In genomic region chr5:14668247-14668646, GRCh38 we compare ENCODE assay signal across 10 cellular contexts. TPM values are rescaled to one million over a fixed set of nuclear protein-coding genes. Genes with fewer than 3 reads are reported as not detected.
DNase-seq lines count a peak whose midpoint lies in the region; ATAC-seq lines count a peak whose summit lies in the region.
"Had no signal": no experiment of that assay in that cellular context is flagged by ENCODE, and none has a peak within 500 bp of the region (broad histone marks: within the 10 kb centered on the region; RNA-seq: fewer than 3 reads in every experiment).

No MANE protein-coding gene starts in this region.

- peaks cover 79% of the 10 kb centered on the region for H3K4me1 ChIP-seq in CD8-positive, alpha-beta memory T cell (ENCODE audit: insufficient read depth, low read length)

- peak; percentile 19 to 65 (median 35) for DNase-seq in CD8-positive, alpha-beta memory T cell
- peak; percentile 46 to 59 for DNase-seq in activated T-cell treated with anti-CD3 and anti-CD28 coated beads, Interleukin-2, amount 50 U/mL, for 72 hours
- DNase-seq in natural killer cell treated with Interleukin-12 subunit alpha and Interleukin-12 subunit beta and Interleukin-15 and Interleukin-18, amount 100 ng/mL, for 72 hours (ENCODE audit: low spot score) = peak; percentile 91
- DNase-seq in NCI-H2029 treated with DMSO at 0.1 percent for 48 hours (lab: John Stamatoyannopoulos, UW) = no peak
- DNase-seq: foreskin fibroblast had no signal

- no peaks in the 10 kb centered on the region for H3K36me3 ChIP-seq in CD8-positive, alpha-beta memory T cell (ENCODE audit: insufficient read depth, low read length)
- H3K36me3 ChIP-seq: cardiac muscle cell had no signal

- peaks cover 0 to 2% of the 10 kb centered on the region in 2 donors for H3K27me3 Mint-ChIP-seq in CD8-positive, alpha-beta memory T cell
- no peaks in the 10 kb centered on the region for H3K27me3 Mint-ChIP-seq in activated T-cell treated with anti-CD3 and anti-CD28 coated beads, Interleukin-2, amount 50 U/mL, for 72 hours (ENCODE audit: low read depth)
- no peaks in the 10 kb centered on the region for H3K27me3 Mint-ChIP-seq in natural killer cell treated with Interleukin-12 subunit alpha and Interleukin-12 subunit beta and Interleukin-15 and Interleukin-18, amount 100 ng/mL, for 72 hours

- POLR2A ChIA-PET in CD8-positive, alpha-beta memory T cell (lab: Charles Lee) = interaction anchor here (1.0 to 1.4 kb wide), 3 partner anchors 7 to 86 kb away, joined by 4 read pairs; no protein-coding TSS in a partner anchor

- no peaks in the 10 kb centered on the region for H3K9me3 ChIP-seq in CD8-positive, alpha-beta memory T cell (ENCODE audit: low read length)

- H3K4me3 Mint-ChIP-seq in CD8-positive, alpha-beta memory T cell = peak overlapping the region; percentile 86 to 98 (median 95)
- peak overlapping the region; percentile 89 to 95 for H3K4me3 Mint-ChIP-seq in activated T-cell treated with anti-CD3 and anti-CD28 coated beads, Interleukin-2, amount 50 U/mL, for 72 hours
- H3K4me3 Mint-ChIP-seq in natural killer cell treated with Interleukin-12 subunit alpha and Interleukin-12 subunit beta and Interleukin-15 and Interleukin-18, amount 100 ng/mL, for 72 hours = peak overlapping the region; percentile 97

- no peaks in the 10 kb centered on the region for H3K27me3 ChIP-seq in CD8-positive, alpha-beta memory T cell (ENCODE audit: insufficient read depth, low read length, poor library complexity, severe bottlenecking)
- H3K27me3 ChIP-seq: cardiac muscle cell had no signal

- H3K4me3 ChIP-seq in CD8-positive, alpha-beta memory T cell (ENCODE audit: low read length) = peak overlapping the region; percentile 11
- H3K4me3 ChIP-seq: cardiac muscle cell had no signal

- peak overlapping the region; percentile 47 for H3K27ac ChIP-seq in CD8-positive, alpha-beta memory T cell (ENCODE audit: low read depth, low read length)
- H3K27ac ChIP-seq: cardiac muscle cell had no signal

- CTCF ChIA-PET in CD8-positive, alpha-beta memory T cell (lab: Charles Lee) = interaction anchor here (1.0 to 2.4 kb wide), 6 partner anchors 11 to 35 kb away, joined by 3 to 12 read pairs (median 5); no protein-coding TSS in a partner anchor

- ATAC-seq in HG02610 (IDR thresholded peaks at IDR 0.05; ENCODE audit: unreplicated experiment) (peak; percentile 20), GM21529 (IDR thresholded peaks at IDR 0.05; ENCODE audit: unreplicated experiment) (no peak), HG02884 (IDR thresholded peaks at IDR 0.05; ENCODE audit: unreplicated experiment) (no peak), HG03280 (IDR thresholded peaks at IDR 0.05; ENCODE audit: unreplicated experiment) (no peak)
- ATAC-seq in activated T-cell treated with anti-CD3 and anti-CD28 coated beads, Interleukin-2, amount 50 U/mL, for 72 hours (replicated peaks in 1 of 2) = peak in 1 of 2 donors; percentile 14
- ATAC-seq in natural killer cell treated with Interleukin-12 subunit alpha and Interleukin-12 subunit beta and Interleukin-15 and Interleukin-18, amount 100 ng/mL, for 72 hours = peak; percentile 51 to 54

- H3K27ac Mint-ChIP-seq in CD8-positive, alpha-beta memory T cell = peak overlapping the region; percentile 92 to 99 (median 96)
- H3K27ac Mint-ChIP-seq in activated T-cell treated with anti-CD3 and anti-CD28 coated beads, Interleukin-2, amount 50 U/mL, for 72 hours = peak overlapping the region; percentile 34
- H3K27ac Mint-ChIP-seq in natural killer cell treated with Interleukin-12 subunit alpha and Interleukin-12 subunit beta and Interleukin-15 and Interleukin-18, amount 100 ng/mL, for 72 hours = peak overlapping the region; percentile 86 to 98

- no peaks in the 10 kb centered on the region for H3K9me3 Mint-ChIP-seq in CD8-positive, alpha-beta memory T cell
- H3K9me3 Mint-ChIP-seq in activated T-cell treated with anti-CD3 and anti-CD28 coated beads, Interleukin-2, amount 50 U/mL, for 72 hours = no peaks in the 10 kb centered on the region
- no peaks in the 10 kb centered on the region for H3K9me3 Mint-ChIP-seq in natural killer cell treated with Interleukin-12 subunit alpha and Interleukin-12 subunit beta and Interleukin-15 and Interleukin-18, amount 100 ng/mL, for 72 hours

- peaks cover 0 to 31% (median 0%) of the 10 kb centered on the region in 3 donors for H3K36me3 Mint-ChIP-seq in CD8-positive, alpha-beta memory T cell
- peaks cover 10 to 17% of the 10 kb centered on the region in 2 donors for H3K36me3 Mint-ChIP-seq in activated T-cell treated with anti-CD3 and anti-CD28 coated beads, Interleukin-2, amount 50 U/mL, for 72 hours (ENCODE audit: insufficient read depth in 2 of 2)
- peaks cover 29% of the 10 kb centered on the region for H3K36me3 Mint-ChIP-seq in natural killer cell treated with Interleukin-12 subunit alpha and Interleukin-12 subunit beta and Interleukin-15 and Interleukin-18, amount 100 ng/mL, for 72 hours

- H3K4me1 Mint-ChIP-seq in CD8-positive, alpha-beta memory T cell = peaks cover 81 to 88% (median 85%) of the 10 kb centered on the region in 3 donors
- H3K4me1 Mint-ChIP-seq in activated T-cell treated with anti-CD3 and anti-CD28 coated beads, Interleukin-2, amount 50 U/mL, for 72 hours (ENCODE audit: low read depth) = peaks cover 90% of the 10 kb centered on the region
- peaks cover 68 to 82% of the 10 kb centered on the region in 2 donors for H3K4me1 Mint-ChIP-seq in natural killer cell treated with Interleukin-12 subunit alpha and Interleukin-12 subunit beta and Interleukin-15 and Interleukin-18, amount 100 ng/mL, for 72 hours (ENCODE audit: low read depth in 2 of 2)

RNA-seq across cellular contexts. Expression of gene OTULIN, which starts 3.7 kb away (rescaled TPM):
- total RNA-seq in CD8-positive, alpha-beta memory T cell = 10 to 100 TPM; 86.2 to 87.6 TPM
- 28.1 TPM for polyA plus RNA-seq in CD8-positive, alpha-beta memory T cell
- total RNA-seq in activated T-cell treated with anti-CD3 and anti-CD28 coated beads, Interleukin-2, amount 50 U/mL, for 72 hours = 10 to 100 TPM; 72.9 to 77.9 TPM
- total RNA-seq in natural killer cell treated with Interleukin-12 subunit alpha and Interleukin-12 subunit beta and Interleukin-15 and Interleukin-18, amount 100 ng/mL, for 72 hours = 100 to 1,000 TPM; 111 to 135 TPM

Comparison
In these comparisons a context has a peak if more than half of its experiments do, and no peak if none do; other contexts are left out.
1. H3K27ac Mint-ChIP-seq: peak in every context shown above with its lines; median percentile 96 in CD8-positive, alpha-beta memory T cell; 92 in natural killer cell treated with Interleukin-12 subunit alpha and Interleukin-12 subunit beta and Interleukin-15 and Interleukin-18, amount 100 ng/mL, for 72 hours; 34 in activated T-cell treated with anti-CD3 and anti-CD28 coated beads, Interleukin-2, amount 50 U/mL, for 72 hours.
2. ATAC-seq: peak in HG02610 (single experiment) and natural killer cell treated with Interleukin-12 subunit alpha and Interleukin-12 subunit beta and Interleukin-15 and Interleukin-18, amount 100 ng/mL, for 72 hours (2 of 2); none in GM21529 (single experiment), HG02884 (single experiment) and HG03280 (single experiment).
3. Peak in every context shown above with its lines, with median percentiles within 50 percentile points of each other: H3K4me3 Mint-ChIP-seq.